Comparison of ENCODE assay signal across 25 cellular contexts in the genomic region with DNA sequence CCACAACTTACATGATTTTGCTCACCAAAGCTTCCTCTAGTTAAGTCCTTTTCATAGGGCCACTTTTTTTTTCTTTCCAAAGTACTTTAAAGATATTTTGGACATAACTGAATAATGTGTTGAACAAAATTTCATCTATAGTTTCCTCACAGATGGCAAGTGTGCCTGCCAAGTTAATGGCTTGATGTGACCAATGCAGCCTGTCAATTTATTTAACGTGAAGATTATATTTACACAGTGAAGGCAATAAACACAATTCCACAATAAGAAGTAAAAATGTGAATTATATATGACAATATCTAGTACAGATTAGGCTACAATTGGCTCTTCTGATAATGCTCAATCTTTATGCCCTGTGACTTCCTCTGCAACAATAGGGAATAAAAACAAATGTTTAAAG. TPM values are rescaled to one million over a fixed set of nuclear protein-coding genes. Genes with fewer than 3 reads are reported as not detected.
A peak's percentile ranks its signal among the peaks of the same experiment; 100 is the strongest.
DNase-seq lines count a peak whose midpoint lies in the region; ATAC-seq and TF ChIP-seq lines count a peak whose summit lies in the region.
"Had no signal": no experiment of that assay in that cellular context is flagged by ENCODE, and none has a peak within 500 bp of the region (broad histone marks: within the 10 kb centered on the region; RNA-seq: fewer than 3 reads in every experiment).

No MANE protein-coding gene starts in this region.

- no peaks in the 10 kb centered on the region for H3K9me3 Mint-ChIP-seq in activated naive CD4-positive, alpha-beta T cell treated with anti-CD3 and anti-CD28 coated beads for 36 hours
- H3K9me3 Mint-ChIP-seq: CD4-positive, alpha-beta memory T cell; CD4-positive, CD25-positive, alpha-beta regulatory T cell; CD8-positive, alpha-beta memory T cell had no signal

- TF ChIP-seq CTCF in OCI-LY3 (IDR thresholded peaks at IDR 0.05; ENCODE audit: low read depth, low read length) (no peak), mucosa of descending colon (IDR thresholded peaks at IDR 0.05) (no peak), transverse colon (IDR thresholded peaks at IDR 0.05) (no peak), prostate gland (IDR thresholded peaks at IDR 0.05) (no peak)

- no peaks in the 10 kb centered on the region for H3K36me3 ChIP-seq in OCI-LY3 (replicated peaks; ENCODE audit: low read depth, low read length)
- no peaks in the 10 kb centered on the region for H3K36me3 ChIP-seq in mucosa of descending colon (ENCODE audit: low read depth)
- no peaks in the 10 kb centered on the region for H3K36me3 ChIP-seq in transverse colon
- no peaks in the 10 kb centered on the region for H3K36me3 ChIP-seq in prostate gland
- H3K36me3 ChIP-seq: BE2C, BLaER1 had no signal

- no peak overlapping the region for H3K4me3 ChIP-seq in OCI-LY3 (ENCODE audit: low read length)
- H3K4me3 ChIP-seq in mucosa of descending colon: no peak overlapping the region
- no peak overlapping the region for H3K4me3 ChIP-seq in transverse colon
- no peak overlapping the region for H3K4me3 ChIP-seq in prostate gland
- H3K4me3 ChIP-seq: BLaER1, GM12878 had no signal

- H3K36me3 Mint-ChIP-seq in activated naive CD4-positive, alpha-beta T cell treated with anti-CD3 and anti-CD28 coated beads for 36 hours (ENCODE audit: low read depth): no peaks in the 10 kb centered on the region
- H3K36me3 Mint-ChIP-seq: CD14-positive monocyte; CD4-positive, alpha-beta memory T cell; CD4-positive, CD25-positive, alpha-beta regulatory T cell; CD8-positive, alpha-beta memory T cell had no signal

- CTCF ChIA-PET in activated naive CD4-positive, alpha-beta T cell treated with anti-CD3 and anti-CD28 coated beads for 36 hours (lab: Charles Lee): interaction anchor here (0.7 to 1.7 kb wide), 4 partner anchors 10 to 62 kb away, joined by 3 to 5 read pairs (median 3); no protein-coding TSS in a partner anchor

- intact Hi-C loops in mucosa of descending colon (cut with DNase I, micrococcal nuclease): no loop called here
- intact Hi-C loops in transverse colon (cut with DNase I; ENCODE audit: low total_unique reads): no loop called here
- intact Hi-C loops in prostate gland (cut with DNase I): no loop called here
- intact Hi-C loops in activated naive CD4-positive, alpha-beta T cell treated with anti-CD3 and anti-CD28 coated beads for 36 hours (cut with micrococcal nuclease): no loop called here

- no peak overlapping the region for H3K9ac ChIP-seq in OCI-LY3 (ENCODE audit: low read length)
- H3K9ac ChIP-seq: BLaER1 had no signal

- H4K20me1 ChIP-seq in OCI-LY3 (ENCODE audit: insufficient read depth, low read length): no peaks in the 10 kb centered on the region
- H4K20me1 ChIP-seq: BLaER1 had no signal

- H3K27me3 ChIP-seq in OCI-LY3 (ENCODE audit: low read depth, low read length): no peaks in the 10 kb centered on the region
- no peaks in the 10 kb centered on the region for H3K27me3 ChIP-seq in transverse colon
- peaks cover 3% of the 10 kb centered on the region for H3K27me3 ChIP-seq in prostate gland (replicated peaks; ENCODE audit: insufficient read depth)
- H3K27me3 ChIP-seq: BE2C, BLaER1 had no signal

- DNase-seq in NCI-H69 (lab: John Stamatoyannopoulos, UW) (peak; percentile 46), mucosa of descending colon (peak in 1 of 3 donors; percentile 42), transverse colon (peak; percentile 15), prostate gland (ENCODE audit: low spot score) (no peak)
- DNase-seq in activated naive CD4-positive, alpha-beta T cell treated with anti-CD3 and anti-CD28 coated beads for 36 hours: no peak
- DNase-seq: 8988T, ACHN, BE2C, C1 segment of cervical spinal cord, COR-L47, DMS 273 treated with DMSO at 0.1 percent for 48 hours, DMS153, DMS53, EL had no signal

- H3K4me1 Mint-ChIP-seq in activated naive CD4-positive, alpha-beta T cell treated with anti-CD3 and anti-CD28 coated beads for 36 hours (ENCODE audit: low read depth): peaks cover 8% of the 10 kb centered on the region

- no peak overlapping the region for H3K4me3 Mint-ChIP-seq in activated naive CD4-positive, alpha-beta T cell treated with anti-CD3 and anti-CD28 coated beads for 36 hours
- H3K4me3 Mint-ChIP-seq: CD14-positive monocyte; CD4-positive, alpha-beta memory T cell; CD4-positive, CD25-positive, alpha-beta regulatory T cell; CD8-positive, alpha-beta memory T cell had no signal

- peak overlapping the region; percentile 32 for H3K4me2 ChIP-seq in OCI-LY3 (ENCODE audit: low read length)
- H3K4me2 ChIP-seq: BLaER1 had no signal

- peaks cover 4% of the 10 kb centered on the region for H3K27me3 Mint-ChIP-seq in activated naive CD4-positive, alpha-beta T cell treated with anti-CD3 and anti-CD28 coated beads for 36 hours (ENCODE audit: low read depth)

- no peaks in the 10 kb centered on the region for H3K79me2 ChIP-seq in OCI-LY3 (ENCODE audit: low read length)

- TF ChIP-seq POLR2A in transverse colon (IDR thresholded peaks at IDR 0.05): no peak
- TF ChIP-seq POLR2A in prostate gland (IDR thresholded peaks at IDR 0.05): no peak

- H3K4me1 ChIP-seq in OCI-LY3 (ENCODE audit: low read length): peaks cover 11% of the 10 kb centered on the region
- peaks cover 6% of the 10 kb centered on the region for H3K4me1 ChIP-seq in mucosa of descending colon (ENCODE audit: low read depth)
- H3K4me1 ChIP-seq in transverse colon: peaks cover 0 to 9% (median 0%) of the 10 kb centered on the region in 4 donors
- H3K4me1 ChIP-seq in prostate gland (replicated peaks): no peaks in the 10 kb centered on the region
- H3K4me1 ChIP-seq: BE2C, BLaER1 had no signal

- no peak for TF ChIP-seq EP300 in transverse colon (IDR thresholded peaks at IDR 0.05; ENCODE audit: low read depth)

- no peak overlapping the region for H3K27ac Mint-ChIP-seq in activated naive CD4-positive, alpha-beta T cell treated with anti-CD3 and anti-CD28 coated beads for 36 hours
- H3K27ac Mint-ChIP-seq: CD14-positive monocyte; CD8-positive, alpha-beta memory T cell had no signal

- H3K27ac ChIP-seq in OCI-LY3 (ENCODE audit: low read length) (no peak overlapping the region), transverse colon (peak overlapping the region in 1 of 4 donors; percentile 56), prostate gland (no peak overlapping the region)
- H3K27ac ChIP-seq: BLaER1 had no signal

- in situ Hi-C loops in transverse colon (cut with MboI; ENCODE audit: low pct_ligation_motif_present in 1 of 4, low pct_unique_long_range_greater_than_20kb in 1 of 4, low sequenced_read_pairs in 3 of 4): no loop called here

- whole genome bisulfite sequencing in transverse colon (ENCODE audit: low coverage in 1 of 2), 2 donors: 36 to 47% methylated on average over 1 of the region's 1 CpG
- 57% methylated on average over 1 of the region's 1 CpG for WGBS in prostate gland

- no peak overlapping the region for H2AFZ ChIP-seq in OCI-LY3 (ENCODE audit: low read depth, low read length)

- ATAC-seq in mucosa of descending colon: peak; percentile 61
- no peak for ATAC-seq in HG02884 (IDR thresholded peaks at IDR 0.05; ENCODE audit: unreplicated experiment)
- ATAC-seq: GM12878 had no signal

- no peaks in the 10 kb centered on the region for H3K9me3 ChIP-seq in OCI-LY3 (ENCODE audit: insufficient read depth, low read length)
- H3K9me3 ChIP-seq in mucosa of descending colon: no peaks in the 10 kb centered on the region
- H3K9me3 ChIP-seq in transverse colon: no peaks in the 10 kb centered on the region
- no peaks in the 10 kb centered on the region for H3K9me3 ChIP-seq in prostate gland
- H3K9me3 ChIP-seq: BE2C, BLaER1 had no signal

RNA-seq across cellular contexts. Expression of a gene that starts 18.0 kb away (rescaled TPM):
- total RNA-seq in mucosa of descending colon (1 to 10 TPM in 2 of 3 donors, under 1 TPM in 1; 0.51 to 1.7 (median 1.0) TPM), transverse colon (1 to 10 TPM in 2 of 4 donors, not detected in 2; 1.1 to 1.7 TPM), prostate gland (1 to 10 TPM; 2.7 to 2.8 TPM)
- not detected for total RNA-seq in activated naive CD4-positive, alpha-beta T cell treated with anti-CD3 and anti-CD28 coated beads for 36 hours
- total RNA-seq: A673; CD4-positive, alpha-beta memory T cell; CD4-positive, CD25-positive, alpha-beta regulatory T cell; CD8-positive, alpha-beta memory T cell; Daoy; GM12878 had no signal

RNA-seq across cellular contexts. Expression of a gene that starts 26.7 kb away (rescaled TPM):
- total RNA-seq in mucosa of descending colon (1,000 to 10,000 TPM in 2 of 3 donors, 100 to 1,000 TPM in 1; 438 to 1,288 (median 1,205) TPM), transverse colon (1,000 to 10,000 TPM in 1 of 4 donors, 100 to 1,000 TPM in 2, 10 to 100 TPM in 1; 16.1 to 1,013 (median 168) TPM), prostate gland (under 1 TPM in 1 of 2 donors, not detected in 1; 0.34 TPM)
- total RNA-seq in activated naive CD4-positive, alpha-beta T cell treated with anti-CD3 and anti-CD28 coated beads for 36 hours: not detected
- total RNA-seq: A673; CD4-positive, alpha-beta memory T cell; CD4-positive, CD25-positive, alpha-beta regulatory T cell; CD8-positive, alpha-beta memory T cell; Daoy; G401 had no signal

RNA-seq across cellular contexts. Expression of a gene that starts 45.9 kb away (rescaled TPM):
- total RNA-seq in mucosa of descending colon (10 to 100 TPM; 23.1 to 41.9 (median 40.8) TPM), transverse colon (10 to 100 TPM; 43.6 to 89.2 (median 55.9) TPM), prostate gland (10 to 100 TPM; 47.9 to 54.2 TPM)
- 10 to 100 TPM; 17.8 to 18.0 TPM for total RNA-seq in activated naive CD4-positive, alpha-beta T cell treated with anti-CD3 and anti-CD28 coated beads for 36 hours

Comparison
In these comparisons a context has a peak if more than half of its experiments do, and no peak if none do; other contexts are left out.
1. DNase-seq: peak in NCI-H69 (single experiment) and transverse colon (single experiment); none in prostate gland (single experiment) and activated naive CD4-positive, alpha-beta T cell treated with anti-CD3 and anti-CD28 coated beads for 36 hours (single experiment).
2. RNA of a gene that starts 26.7 kb away (total RNA-seq): 438 to 1,288 TPM in mucosa of descending colon and 16.1 to 1,013 TPM in transverse colon; 0.34 TPM in prostate gland and not detected in activated naive CD4-positive, alpha-beta T cell treated with anti-CD3 and anti-CD28 coated beads for 36 hours; every median in the first group is over 10 times any median in the second.